ENCODE assay signal across 9 cellular contexts in the genomic region with DNA sequence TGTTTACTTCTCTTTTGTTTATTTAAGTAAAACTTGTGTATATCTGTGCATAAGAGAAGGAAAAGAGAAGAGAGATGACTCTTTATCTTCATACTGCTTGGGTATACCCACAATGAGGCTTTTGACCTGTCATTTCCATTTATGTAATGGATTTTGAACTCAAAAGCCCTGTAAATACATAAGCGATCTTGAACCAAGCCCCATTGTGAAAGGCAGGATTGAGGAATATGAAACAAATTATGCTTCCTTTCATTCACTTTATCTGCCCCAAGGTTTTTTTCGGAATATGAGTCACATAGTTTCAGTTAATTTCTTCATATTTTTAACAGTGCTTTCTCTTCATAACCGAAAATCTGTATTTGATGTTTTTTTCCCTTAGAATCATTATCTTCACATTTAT. TPM values are rescaled to one million over a fixed set of nuclear protein-coding genes. Genes with fewer than 3 reads are reported as not detected.
DNase-seq lines count a peak whose midpoint lies in the region; ATAC-seq, FAIRE-seq and TF ChIP-seq lines count a peak whose summit lies in the region.
"Had no signal": no experiment of that assay in that cellular context is flagged by ENCODE, and none has a peak within 500 bp of the region (broad histone marks: within the 10 kb centered on the region; RNA-seq: fewer than 3 reads in every experiment).

No MANE protein-coding gene starts in this region.

- no peak for TF ChIP-seq RAD21 in HepG2 (CRISPR knock-in tag; IDR thresholded peaks at IDR 0.05)

- ATAC-seq in HepG2 (no peak), upper lobe of right lung (no peak), HG02642 (IDR thresholded peaks at IDR 0.05; ENCODE audit: poor library complexity, unreplicated experiment) (no peak)
- ATAC-seq: HCT116 had no signal

- peak overlapping the region; percentile 25; the same call in 1 of the 2 replicates for H3K9ac ChIP-seq in HepG2 (ENCODE audit: insufficient read depth, low read depth, low read length)

- TF ChIP-seq CTCF in MCF 10A (IDR thresholded peaks at IDR 0.05; ENCODE audit: unreplicated experiment) (no peak), HepG2 (CRISPR knock-in tag; IDR thresholded peaks at IDR 0.05) (no peak), upper lobe of right lung (IDR thresholded peaks at IDR 0.05) (no peak)

- H3K4me3 ChIP-seq in HepG2 (replicated peaks in 1 of 3; ENCODE audit: insufficient read depth in 1 of 3, low read depth in 2 of 3, low read length in 3 of 3) (peak overlapping the region in 1 of 3 experiments; percentile 21; a peak in 2 of 6 replicates), upper lobe of right lung (no peak overlapping the region)

- no peak for TF ChIP-seq POLR2A in HepG2 (IDR thresholded peaks at IDR 0.05; ENCODE audit: insufficient read depth in 1 of 2, low read depth in 2 of 2, low read length in 2 of 2)

- H3K36me3 Mint-ChIP-seq in activated naive CD4-positive, alpha-beta T cell treated with anti-CD3 and anti-CD28 coated beads, Interleukin-2, amount 50 U/mL, for 24 hours = peaks cover 22% of the 10 kb centered on the region
- H3K36me3 Mint-ChIP-seq in MCF 10A (ENCODE audit: insufficient read depth, unreplicated experiment) = peaks cover 29% of the 10 kb centered on the region
- peaks cover 26% of the 10 kb centered on the region for H3K36me3 Mint-ChIP-seq in T-helper 2 cell treated with Interferon-gamma antibody and Interleukin-4, amounts not matched to agents 5 μg/mL and 100 μg/mL, for 36 hours (ENCODE audit: low read depth)

- peak in 1 of 2 experiments; percentile 64; a peak in 2 of 4 replicates for TF ChIP-seq EP300 in HepG2 (IDR thresholded peaks at IDR 0.05; ENCODE audit: low read depth in 2 of 2, low read length in 2 of 2)
- no peak for TF ChIP-seq EP300 in HepG2 (CRISPR knock-in tag; IDR thresholded peaks at IDR 0.05; ENCODE audit: borderline replicate concordance)

- no TSS peak for BruUV-seq in MCF 10A (replicated peaks; lab: Mats Ljungman, UMichigan)
- no TSS peak for BruUV-seq in HepG2 (replicated peaks; lab: Mats Ljungman, UMichigan)

- peaks cover 0 to 4% of the 10 kb centered on the region in 2 experiments; a peak in 1 of 5 replicates for H3K36me3 ChIP-seq in HepG2 (replicated peaks in 1 of 2; ENCODE audit: control insufficient read depth in 1 of 2, insufficient read depth in 2 of 2, low read length in 2 of 2)
- H3K36me3 ChIP-seq in upper lobe of right lung = peaks cover 7% of the 10 kb centered on the region

- DNase-seq in activated naive CD4-positive, alpha-beta T cell treated with Interleukin-2 at 50 U/mL for 16 hours = no peak
- peak; percentile 81 for DNase-seq in MCF 10A (ENCODE audit: unreplicated experiment)
- peak; percentile 75 for DNase-seq in HepG2 (ENCODE audit: low spot score)
- no peak for DNase-seq in upper lobe of right lung
- DNase-seq in T-helper 2 cell treated with Interferon-gamma antibody and Interleukin-4, amounts not matched to agents 5 μg/mL and 100 μg/mL, for 36 hours (ENCODE audit: low spot score) = no peak
- no peak for DNase-seq in stimulated activated CD8-positive, alpha-beta memory T cell treated with anti-CD3 and anti-CD28 coated beads, Interleukin-4, amount 100 ng/mL, for 48 hours

- peaks cover 33% of the 10 kb centered on the region for H3K79me2 ChIP-seq in HepG2 (ENCODE audit: insufficient read depth, low read length)

- in situ Hi-C loops in HepG2 (cut with HindIII; ENCODE audit: extremely low pct_ligation_motif_present, low pct_unique_long_range_greater_than_20kb) = no loop called here

- H3K9me3 Mint-ChIP-seq in activated naive CD4-positive, alpha-beta T cell treated with anti-CD3 and anti-CD28 coated beads, Interleukin-2, amount 50 U/mL, for 24 hours = no peaks in the 10 kb centered on the region
- no peaks in the 10 kb centered on the region for H3K9me3 Mint-ChIP-seq in MCF 10A (ENCODE audit: unreplicated experiment)
- peaks cover 12% of the 10 kb centered on the region for H3K9me3 Mint-ChIP-seq in T-helper 2 cell treated with Interferon-gamma antibody and Interleukin-4, amounts not matched to agents 5 μg/mL and 100 μg/mL, for 36 hours

- H3K9me3 ChIP-seq in HepG2 (ENCODE audit: low read length) = no peaks in the 10 kb centered on the region
- no peaks in the 10 kb centered on the region for H3K9me3 ChIP-seq in upper lobe of right lung

- H3K27me3 ChIP-seq in HepG2 (ENCODE audit: control insufficient read depth in 1 of 2, insufficient read depth in 2 of 2, low read length in 2 of 2) (no peaks in the 10 kb centered on the region), upper lobe of right lung (no peaks in the 10 kb centered on the region)

- POLR2A ChIA-PET in MCF 10A (lab: Yijun Ruan, JAX) (interaction anchor here (3.0 kb wide), 1 partner anchor 21 kb away, joined by 43 read pairs; the partner anchor contains the start of genes CNST and TFB2M), HepG2 (lab: Yijun Ruan, JAX) (no interaction called here)

- H3K27ac Mint-ChIP-seq in activated naive CD4-positive, alpha-beta T cell treated with anti-CD3 and anti-CD28 coated beads, Interleukin-2, amount 50 U/mL, for 24 hours = peak overlapping the region; percentile 2
- peak overlapping the region; percentile 82 for H3K27ac Mint-ChIP-seq in MCF 10A (ENCODE audit: low read depth, unreplicated experiment)
- H3K27ac Mint-ChIP-seq in T-helper 2 cell treated with Interferon-gamma antibody and Interleukin-4, amounts not matched to agents 5 μg/mL and 100 μg/mL, for 36 hours = no peak overlapping the region

- H3K4me3 Mint-ChIP-seq in activated naive CD4-positive, alpha-beta T cell treated with anti-CD3 and anti-CD28 coated beads, Interleukin-2, amount 50 U/mL, for 24 hours = no peak overlapping the region
- H3K4me3 Mint-ChIP-seq in MCF 10A (ENCODE audit: unreplicated experiment) = peak overlapping the region; percentile 28
- no peak overlapping the region for H3K4me3 Mint-ChIP-seq in T-helper 2 cell treated with Interferon-gamma antibody and Interleukin-4, amounts not matched to agents 5 μg/mL and 100 μg/mL, for 36 hours

- FAIRE-seq in HepG2 (lab: Jason Lieb, UNC) = no peak

- H3K4me1 Mint-ChIP-seq in activated naive CD4-positive, alpha-beta T cell treated with anti-CD3 and anti-CD28 coated beads, Interleukin-2, amount 50 U/mL, for 24 hours = peaks cover 75% of the 10 kb centered on the region
- H3K4me1 Mint-ChIP-seq in MCF 10A (ENCODE audit: insufficient read depth, unreplicated experiment) = peaks cover 28% of the 10 kb centered on the region
- peaks cover 9% of the 10 kb centered on the region for H3K4me1 Mint-ChIP-seq in T-helper 2 cell treated with Interferon-gamma antibody and Interleukin-4, amounts not matched to agents 5 μg/mL and 100 μg/mL, for 36 hours (ENCODE audit: low read depth)

- peak overlapping the region; percentile 51 for H3K4me2 ChIP-seq in HepG2 (ENCODE audit: low read depth, low read length)

- H4K20me1 ChIP-seq in HepG2 (ENCODE audit: insufficient read depth, low read length) = no peaks in the 10 kb centered on the region

- 28% methylated on average over 3 of the region's 3 CpGs for WGBS in HepG2 (ENCODE audit: low lambda C conversion rate)

- H3K4me1 ChIP-seq in HepG2 (ENCODE audit: insufficient read depth, low read length) = peaks cover 55% of the 10 kb centered on the region
- H3K4me1 ChIP-seq in upper lobe of right lung = peaks cover 37% of the 10 kb centered on the region

- H3K27ac ChIP-seq in HepG2 (ENCODE audit: extremely low read length, insufficient read depth, low read length) = peak overlapping the region; percentile 48
- H3K27ac ChIP-seq in upper lobe of right lung = peak overlapping the region; percentile 45

- CTCF ChIA-PET in MCF 10A (lab: Yijun Ruan, JAX) (interaction anchor here (0.6 kb wide), 1 partner anchor 373 kb away, joined by 3 read pairs; no protein-coding TSS in a partner anchor), HepG2 (lab: Yijun Ruan, JAX; ENCODE audit: low intra/inter-chr PET ratio, low total read pairs) (no interaction called here)

- no peaks in the 10 kb centered on the region for H3K27me3 Mint-ChIP-seq in activated naive CD4-positive, alpha-beta T cell treated with anti-CD3 and anti-CD28 coated beads, Interleukin-2, amount 50 U/mL, for 24 hours
- H3K27me3 Mint-ChIP-seq in MCF 10A (ENCODE audit: insufficient read depth, unreplicated experiment) = no peaks in the 10 kb centered on the region
- H3K27me3 Mint-ChIP-seq in T-helper 2 cell treated with Interferon-gamma antibody and Interleukin-4, amounts not matched to agents 5 μg/mL and 100 μg/mL, for 36 hours (ENCODE audit: low read depth) = no peaks in the 10 kb centered on the region

- H2AFZ ChIP-seq in HepG2 (ENCODE audit: low read length) = no peak overlapping the region

- intact Hi-C loops in MCF 10A (cut with micrococcal nuclease) = loop anchor here (1.0 kb wide), 1 partner anchor 21 kb away; the partner anchor contains the start of genes CNST and TFB2M
- intact Hi-C loops in HepG2 (cut with micrococcal nuclease; ENCODE audit: unreplicated experiment) = no loop called here
- intact Hi-C loops in upper lobe of right lung (cut with DNase I) = no loop called here

RNA-seq across cellular contexts. Expression of gene CNST, which starts 21.4 kb away (rescaled TPM):
- total RNA-seq in MCF 10A (2022) (44.8 and 48.3 TPM in 2 replicates), HepG2 (2016; rRNA removed; fragmentation: Illumina TruSeq; extraction: Trizol) (12.4 and 15.7 TPM in 2 replicates), upper lobe of right lung (29.8 TPM)
- 8.5 and 9.1 TPM in 2 replicates for total RNA-seq in HepG2 (2016; cell fraction: cytosol; rRNA removed; fragmentation: Illumina TruSeq; extraction: Trizol; ENCODE audit: low read depth)
- total RNA-seq in HepG2 (2016; cell fraction: insoluble cytoplasmic fraction; rRNA removed; fragmentation: Illumina TruSeq; extraction: Trizol) = 12.0 and 15.5 TPM in 2 replicates
- total RNA-seq in HepG2 (2016; cell fraction: membrane; rRNA removed; fragmentation: Illumina TruSeq; extraction: Trizol) = 7.1 and 7.9 TPM in 2 replicates
- total RNA-seq in HepG2 (2016; cell fraction: nucleus; rRNA removed; fragmentation: Illumina TruSeq; extraction: Trizol) = 12.9 and 18.4 TPM in 2 replicates
- polyA plus RNA-seq in HepG2 (2011; rRNA removed) = 6.3 and 6.4 TPM in 2 replicates
- polyA plus RNA-seq in HepG2 (2011; cell fraction: cytosol; rRNA removed) = 3.1 and 5.0 TPM in 2 replicates
- polyA plus RNA-seq in HepG2 (2011; cell fraction: nucleus; rRNA removed) = 5.9 and 6.8 TPM in 2 replicates
- polyA plus RNA-seq in HepG2 (2012) = 7.3 and 9.2 TPM in 2 replicates
- polyA plus RNA-seq in HepG2 (2016; cell fraction: cytosol; fragmentation: Illumina TruSeq; extraction: Trizol; ENCODE audit: low read depth) = 1.2 and 1.3 TPM in 2 replicates
- polyA plus RNA-seq in HepG2 (2016; cell fraction: insoluble cytoplasmic fraction; fragmentation: Illumina TruSeq; extraction: Trizol; ENCODE audit: low read depth) = 9.3 and 11.1 TPM in 2 replicates
- polyA plus RNA-seq in HepG2 (2016; cell fraction: membrane; fragmentation: Illumina TruSeq; extraction: Trizol; ENCODE audit: low read depth) = 2.1 and 2.4 TPM in 2 replicates
- 14.1 and 14.2 TPM in 2 replicates for polyA plus RNA-seq in HepG2 (2016; cell fraction: nucleus; fragmentation: Illumina TruSeq; extraction: Trizol; ENCODE audit: insufficient read depth, low read depth)
- 8.5 and 12.2 TPM in 2 replicates for polyA minus RNA-seq in HepG2 (2011; rRNA and poly(A)+ RNA removed; ENCODE audit: low replicate concordance)
- 6.3 and 8.2 TPM in 2 replicates for polyA minus RNA-seq in HepG2 (2011; cell fraction: cytosol; rRNA and poly(A)+ RNA removed)
- polyA minus RNA-seq in HepG2 (2011; cell fraction: nucleus; rRNA and poly(A)+ RNA removed) = 35.5 and 40.3 TPM in 2 replicates

RNA-seq across cellular contexts. Expression of gene TFB2M, which starts 21.5 kb away (rescaled TPM):
- 38.3 and 52.0 TPM in 2 replicates for total RNA-seq in MCF 10A (2022)
- total RNA-seq in HepG2 (2016; rRNA removed; fragmentation: Illumina TruSeq; extraction: Trizol) = 31.4 and 45.9 TPM in 2 replicates
- 8.9 and 9.8 TPM in 2 replicates for total RNA-seq in HepG2 (2016; cell fraction: cytosol; rRNA removed; fragmentation: Illumina TruSeq; extraction: Trizol; ENCODE audit: low read depth)
- total RNA-seq in HepG2 (2016; cell fraction: insoluble cytoplasmic fraction; rRNA removed; fragmentation: Illumina TruSeq; extraction: Trizol) = 32.2 and 43.1 TPM in 2 replicates
- 9.8 and 12.0 TPM in 2 replicates for total RNA-seq in HepG2 (2016; cell fraction: membrane; rRNA removed; fragmentation: Illumina TruSeq; extraction: Trizol)
- total RNA-seq in HepG2 (2016; cell fraction: nucleus; rRNA removed; fragmentation: Illumina TruSeq; extraction: Trizol) = 17.5 and 20.5 TPM in 2 replicates
- 12.0 and 15.7 TPM in 2 replicates for polyA plus RNA-seq in HepG2 (2011; rRNA removed)
- polyA plus RNA-seq in HepG2 (2011; cell fraction: cytosol; rRNA removed) = 7.1 and 10.0 TPM in 2 replicates
- polyA plus RNA-seq in HepG2 (2011; cell fraction: nucleus; rRNA removed) = 5.1 and 5.6 TPM in 2 replicates
- polyA plus RNA-seq in HepG2 (2012) = 15.8 and 18.7 TPM in 2 replicates
- polyA plus RNA-seq in HepG2 (2016; cell fraction: cytosol; fragmentation: Illumina TruSeq; extraction: Trizol; ENCODE audit: low read depth) = 3.6 and 3.8 TPM in 2 replicates
- 39.9 and 41.4 TPM in 2 replicates for polyA plus RNA-seq in HepG2 (2016; cell fraction: insoluble cytoplasmic fraction; fragmentation: Illumina TruSeq; extraction: Trizol; ENCODE audit: low read depth)
- 6.0 and 6.8 TPM in 2 replicates for polyA plus RNA-seq in HepG2 (2016; cell fraction: membrane; fragmentation: Illumina TruSeq; extraction: Trizol; ENCODE audit: low read depth)
- polyA plus RNA-seq in HepG2 (2016; cell fraction: nucleus; fragmentation: Illumina TruSeq; extraction: Trizol; ENCODE audit: insufficient read depth, low read depth) = 21.1 and 23.0 TPM in 2 replicates
- 4.7 and 9.6 TPM in 2 replicates for polyA minus RNA-seq in HepG2 (2011; rRNA and poly(A)+ RNA removed; ENCODE audit: low replicate concordance)
- polyA minus RNA-seq in HepG2 (2011; cell fraction: cytosol; rRNA and poly(A)+ RNA removed) = 5.7 and 6.9 TPM in 2 replicates
- 13.8 and 14.8 TPM in 2 replicates for polyA minus RNA-seq in HepG2 (2011; cell fraction: nucleus; rRNA and poly(A)+ RNA removed)
- total RNA-seq in upper lobe of right lung = 9.4 TPM

Comparison
In these comparisons a context has a peak if more than half of its experiments do, and no peak if none do; other contexts are left out.
1. DNase-seq: peak in MCF 10A (single experiment) and HepG2 (single experiment); none in activated naive CD4-positive, alpha-beta T cell treated with Interleukin-2 at 50 U/mL for 16 hours (single experiment), upper lobe of right lung (single experiment), T-helper 2 cell treated with Interferon-gamma antibody and Interleukin-4, amounts not matched to agents 5 μg/mL and 100 μg/mL, for 36 hours (single experiment) and stimulated activated CD8-positive, alpha-beta memory T cell treated with anti-CD3 and anti-CD28 coated beads, Interleukin-4, amount 100 ng/mL, for 48 hours (single experiment).